ENCODE assay signal across 14 cellular contexts in the genomic region with DNA sequence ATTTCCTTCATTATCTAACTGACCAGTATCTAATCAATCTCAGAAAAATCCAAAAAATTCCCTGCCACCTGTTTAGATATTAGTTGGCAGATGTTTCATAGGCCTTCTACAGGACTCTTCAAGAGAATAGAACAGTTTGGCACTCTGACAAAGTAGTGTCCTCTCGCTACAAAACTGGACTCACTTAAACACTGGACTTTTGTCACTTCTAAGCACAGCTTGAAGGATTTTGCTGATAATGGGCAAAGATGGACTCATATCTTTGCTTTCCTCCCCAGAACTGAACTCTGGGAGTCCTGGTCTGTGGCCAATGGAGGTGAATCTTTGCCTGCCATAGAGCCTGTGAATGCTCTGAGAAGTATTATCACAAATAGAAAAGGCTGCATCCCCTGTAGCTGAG. TPM values are rescaled to one million over a fixed set of nuclear protein-coding genes. Genes with fewer than 3 reads are reported as not detected.
DNase-seq lines count a peak whose midpoint lies in the region; ATAC-seq and TF ChIP-seq lines count a peak whose summit lies in the region.
"Had no signal": no experiment of that assay in that cellular context is flagged by ENCODE, and none has a peak within 500 bp of the region (broad histone marks: within the 10 kb centered on the region; RNA-seq: fewer than 3 reads in every experiment).

No MANE protein-coding gene starts in this region.

- peaks cover 4% of the 10 kb centered on the region for H3K36me3 ChIP-seq in smooth muscle cell (ENCODE audit: low read depth)
- H3K36me3 ChIP-seq: BE2C had no signal

- H3K79me2 ChIP-seq in smooth muscle cell (ENCODE audit: low read depth) = no peaks in the 10 kb centered on the region

- H3K4me3 ChIP-seq in smooth muscle cell = no peak overlapping the region
- H3K4me3 ChIP-seq: GM23338 had no signal

- H3F3A ChIP-seq in smooth muscle cell (ENCODE audit: low read depth) = no peaks in the 10 kb centered on the region

- ATAC-seq in GM19467 (IDR thresholded peaks at IDR 0.05; ENCODE audit: unreplicated experiment) = no peak
- ATAC-seq: GM23338 had no signal

- peaks cover 14% of the 10 kb centered on the region for H3K4me1 ChIP-seq in smooth muscle cell (ENCODE audit: low read depth)
- H3K4me1 ChIP-seq: BE2C had no signal

- H3K9ac ChIP-seq in smooth muscle cell (ENCODE audit: low read depth) = no peak overlapping the region

- H3K27me3 ChIP-seq in smooth muscle cell (ENCODE audit: low read depth) = no peaks in the 10 kb centered on the region
- H3K27me3 ChIP-seq: BE2C had no signal

- DNase-seq in caudate nucleus (lab: John Stamatoyannopoulos, UW) = no peak
- DNase-seq in medulla oblongata (ENCODE audit: extremely low spot score) = peak; percentile 45
- DNase-seq in superior temporal gyrus (ENCODE audit: extremely low spot score) = peak; percentile 62
- DNase-seq in globus pallidus (ENCODE audit: low spot score) = no peak
- DNase-seq in smooth muscle cell (lab: John Stamatoyannopoulos, UW; ENCODE audit: unreplicated experiment) = no peak
- DNase-seq in NCI-H510A treated with DMSO at 0.1 percent for 48 hours (lab: John Stamatoyannopoulos, UW) = no peak
- DNase-seq: ACHN; BE2C; C1 segment of cervical spinal cord; Caco-2; CD4-positive, alpha-beta T cell; HCEC 1CT had no signal

- H3K27ac ChIP-seq in caudate nucleus (ENCODE audit: low read depth, low read length) (peak overlapping the region; percentile 12), smooth muscle cell (ENCODE audit: low read depth) (no peak overlapping the region)

- no peak overlapping the region for H2AFZ ChIP-seq in smooth muscle cell (ENCODE audit: low read depth)
- H2AFZ ChIP-seq: GM23338 had no signal

- no peak overlapping the region for H3K4me2 ChIP-seq in smooth muscle cell
- H3K4me2 ChIP-seq: GM23338 had no signal

- no peak for TF ChIP-seq CTCF in smooth muscle cell (IDR thresholded peaks at IDR 0.05; ENCODE audit: borderline replicate concordance, insufficient read depth, poor library complexity, severe bottlenecking)

- WGBS in smooth muscle cell (ENCODE audit: low lambda C conversion rate) = 96% methylated on average over 1 of the region's 1 CpG

- no peaks in the 10 kb centered on the region for H3K9me3 ChIP-seq in smooth muscle cell (replicated peaks; ENCODE audit: low read depth)
- H3K9me3 ChIP-seq: BE2C, Caco-2 had no signal

- H4K20me1 ChIP-seq in smooth muscle cell (ENCODE audit: low read depth) = no peaks in the 10 kb centered on the region

RNA-seq across cellular contexts. Expression of gene ZNF326, which starts 58.2 kb away (rescaled TPM):
- total RNA-seq in smooth muscle cell = 11.3 and 12.8 TPM in 2 replicates
- polyA plus RNA-seq in smooth muscle cell = 7.7 and 11.9 TPM in 2 replicates

Comparison
In these comparisons a context has a peak if more than half of its experiments do, and no peak if none do; other contexts are left out.
1. DNase-seq: peak in medulla oblongata (single experiment) and superior temporal gyrus (single experiment); none in caudate nucleus (0 of 61), globus pallidus (single experiment), smooth muscle cell (single experiment) and NCI-H510A treated with DMSO at 0.1 percent for 48 hours (single experiment).